Comparison of ENCODE assay signal across 31 cellular contexts in the genomic region with DNA sequence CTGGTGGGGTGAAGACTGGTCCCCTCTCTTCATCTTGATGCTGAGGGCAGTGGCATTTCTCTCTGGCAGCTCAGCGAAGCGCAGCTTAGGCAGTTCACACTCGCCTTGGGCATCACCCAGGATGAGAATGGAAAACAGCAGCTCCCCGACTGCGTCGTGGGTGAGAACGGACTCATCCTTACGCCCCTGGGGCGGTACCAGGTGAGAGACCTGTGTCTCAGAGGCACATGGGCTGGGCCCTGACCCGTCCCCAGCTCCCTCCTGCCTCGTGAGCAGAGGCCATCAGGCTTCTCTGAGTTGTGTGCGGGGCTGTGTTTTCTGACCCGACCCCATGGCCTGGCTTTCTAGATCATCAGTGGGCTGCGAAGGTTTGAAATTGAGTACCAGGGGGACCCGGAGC. TPM values are rescaled to one million over a fixed set of nuclear protein-coding genes. Genes with fewer than 3 reads are reported as not detected.
"Had no signal": no experiment of that assay in that cellular context is flagged by ENCODE, and none has a peak within 500 bp of the region (broad histone marks: within the 10 kb centered on the region; RNA-seq: fewer than 3 reads in every experiment).

No MANE protein-coding gene starts in this region.

- H3K36me3 Mint-ChIP-seq: natural killer cell treated with Interleukin-12 subunit alpha and Interleukin-12 subunit beta and Interleukin-15 and Interleukin-18, amount 100 ng/mL, for 72 hours had no signal

- H3K9me3 Mint-ChIP-seq: effector memory CD8-positive, alpha-beta T cell; immature natural killer cell; mesothelial cell of epicardium; naive B cell; natural killer cell treated with Interleukin-12 subunit alpha and Interleukin-12 subunit beta and Interleukin-15 and Interleukin-18, amount 100 ng/mL, for 72 hours; neural crest cell; stimulated activated memory B cell treated with anti-CD40 and anti-IgM and Interleukin-4, amounts not matched to agents 10 μg/mL and 1 μg/mL and 100 μg/mL, for 72 hours; stimulated activated naive CD8-positive, alpha-beta T cell treated with anti-CD3 and anti-CD28 coated beads, Interleukin-15, Interleukin-2, amounts not matched to agents 100 ng/mL and 50 ng/mL, for 24 hours had no signal

- H3K4me1 Mint-ChIP-seq: mesothelial cell of epicardium, neural crest cell had no signal

- ATAC-seq: effector memory CD8-positive, alpha-beta T cell; left colon; lower lobe of right lung; mucosa of descending colon; natural killer cell treated with Interleukin-12 subunit alpha and Interleukin-12 subunit beta and Interleukin-15 and Interleukin-18, amount 100 ng/mL, for 72 hours; sciatic nerve; stimulated activated memory B cell treated with anti-CD40 and anti-IgM and Interleukin-4, amounts not matched to agents 10 μg/mL and 1 μg/mL and 100 μg/mL, for 72 hours had no signal

- H3K27me3 Mint-ChIP-seq: effector memory CD8-positive, alpha-beta T cell; naive B cell; natural killer cell treated with Interleukin-12 subunit alpha and Interleukin-12 subunit beta and Interleukin-15 and Interleukin-18, amount 100 ng/mL, for 72 hours; stimulated activated memory B cell treated with anti-CD40 and anti-IgM and Interleukin-4, amounts not matched to agents 10 μg/mL and 1 μg/mL and 100 μg/mL, for 72 hours; stimulated activated naive CD8-positive, alpha-beta T cell treated with anti-CD3 and anti-CD28 coated beads, Interleukin-15, Interleukin-2, amounts not matched to agents 100 ng/mL and 50 ng/mL, for 24 hours had no signal

- DNase-seq: effector memory CD8-positive, alpha-beta T cell; erythroblast; esophagus squamous epithelium; foreskin melanocyte; glutamatergic neuron; hypothalamus; immature natural killer cell; islet precursor cell; kidney glomerular epithelial cell; left ventricle myocardium inferior; lower lobe of right lung; mucosa of descending colon; naive B cell; stimulated activated CD4-positive, alpha-beta T cell treated with anti-CD3 and anti-CD28 coated beads, Interleukin-4, amount 100 ng/mL, for 4 hours; uterus had no signal

- H3K9me3 ChIP-seq: esophagus squamous epithelium, left ventricle myocardium inferior, lower lobe of right lung, mucosa of descending colon, prostate gland, right atrium auricular region, thoracic aorta, tibial nerve, upper lobe of left lung, uterus had no signal

- H3K4me3 ChIP-seq: coronary artery, esophagus squamous epithelium, left ventricle myocardium inferior, lower lobe of right lung, mucosa of descending colon, prostate gland, right atrium auricular region, thoracic aorta, tibial nerve, upper lobe of left lung, uterus had no signal

- H3K36me3 ChIP-seq: prostate gland, uterus had no signal

- H3K27ac ChIP-seq: coronary artery, esophagus squamous epithelium, left ventricle myocardium inferior, lower lobe of right lung, parathyroid adenoma, prostate gland, right atrium auricular region, thoracic aorta, tibial nerve, upper lobe of left lung, uterus had no signal

- H3K27me3 ChIP-seq: esophagus squamous epithelium, right atrium auricular region, tibial nerve, upper lobe of left lung, uterus had no signal

- H3K4me1 ChIP-seq: esophagus squamous epithelium, lower lobe of right lung, parathyroid adenoma, prostate gland, right atrium auricular region, tibial nerve, upper lobe of left lung, uterus had no signal

- H3K27ac Mint-ChIP-seq: immature natural killer cell; mesothelial cell of epicardium; natural killer cell treated with Interleukin-12 subunit alpha and Interleukin-12 subunit beta and Interleukin-15 and Interleukin-18, amount 100 ng/mL, for 72 hours; stimulated activated memory B cell treated with anti-CD40 and anti-IgM and Interleukin-4, amounts not matched to agents 10 μg/mL and 1 μg/mL and 100 μg/mL, for 72 hours; stimulated activated naive CD8-positive, alpha-beta T cell treated with anti-CD3 and anti-CD28 coated beads, Interleukin-15, Interleukin-2, amounts not matched to agents 100 ng/mL and 50 ng/mL, for 24 hours had no signal

- H3K4me3 Mint-ChIP-seq: effector memory CD8-positive, alpha-beta T cell; immature natural killer cell; mesothelial cell of epicardium; naive B cell; natural killer cell treated with Interleukin-12 subunit alpha and Interleukin-12 subunit beta and Interleukin-15 and Interleukin-18, amount 100 ng/mL, for 72 hours; neural crest cell; stimulated activated memory B cell treated with anti-CD40 and anti-IgM and Interleukin-4, amounts not matched to agents 10 μg/mL and 1 μg/mL and 100 μg/mL, for 72 hours; stimulated activated naive CD8-positive, alpha-beta T cell treated with anti-CD3 and anti-CD28 coated beads, Interleukin-15, Interleukin-2, amounts not matched to agents 100 ng/mL and 50 ng/mL, for 24 hours had no signal

RNA-seq across cellular contexts. Expression of a gene that starts 43.5 kb away (rescaled TPM):
- total RNA-seq: dermis microvascular lymphatic vessel endothelial cell; esophagus squamous epithelium; left colon; lower lobe of right lung; mesothelial cell of epicardium; mucosa of descending colon; natural killer cell treated with Interleukin-12 subunit alpha and Interleukin-12 subunit beta and Interleukin-15 and Interleukin-18, amount 100 ng/mL, for 72 hours; neural crest cell; osteoblast; sciatic nerve; thoracic aorta; tibial nerve; upper lobe of left lung had no signal
- polyA plus RNA-seq: immature natural killer cell had no signal
